Comparison of ENCODE assay signal across 1 cellular context in genomic region chr18:22257022-22257543, GRCh38.
TF ChIP-seq lines count a peak whose summit lies in the region.

No MANE protein-coding gene starts in this region.

TF ChIP-seq in K562, 482 proteins besides CTCF, POLR2A, EP300 and RAD21 (continued from another document and continues in another):
- TF ChIP-seq ZNF407 (IDR thresholded peaks at IDR 0.05; ENCODE audit: low read depth) (no peak), BACH1 (tag; IDR thresholded peaks at IDR 0.05) (no peak; the same call in 1 of the 2 replicates), ZNF354B (CRISPR knock-in tag; IDR thresholded peaks at IDR 0.05) (no peak), CBX1 (IDR thresholded peaks at IDR 0.05; ENCODE audit: low read depth) (no peak), ZNF668 (CRISPR knock-in tag; IDR thresholded peaks at IDR 0.05) (no peak), NKRF (IDR thresholded peaks at IDR 0.05; ENCODE audit: borderline replicate concordance) (no peak), ZNF766 (CRISPR knock-in tag; conservative IDR thresholded peaks at IDR 0.05) (no peak), ZNF41 (CRISPR knock-in tag; conservative IDR thresholded peaks at IDR 0.05) (0 out of 2 replicates have a peak, but pooled peaks have one; percentile 2), DMBX1 (CRISPR knock-in tag; IDR thresholded peaks at IDR 0.05; ENCODE audit: borderline replicate concordance) (peak; percentile 60; the same call in 1 of the 2 replicates), KLF13 (tag; IDR thresholded peaks at IDR 0.05; ENCODE audit: borderline replicate concordance, low read depth) (no peak), ZKSCAN8 (CRISPR knock-in tag; IDR thresholded peaks at IDR 0.05) (peak; percentile 38; the same call in 1 of the 2 replicates), EWSR1 (IDR thresholded peaks at IDR 0.05; ENCODE audit: borderline replicate concordance, low read depth, partially characterized antibody) (no peak), RBFOX2 (IDR thresholded peaks at IDR 0.05; ENCODE audit: low read depth, low read length) (no peak), HDAC8 (tag; IDR thresholded peaks at IDR 0.05) (0 out of 2 replicates have a peak, but pooled peaks have one; percentile 74), POLR2H (tag; IDR thresholded peaks at IDR 0.05; ENCODE audit: low read depth) (0 out of 2 replicates have a peak, but pooled peaks have one; percentile 39), ZNF212 (CRISPR knock-in tag; IDR thresholded peaks at IDR 0.05) (no peak), CEBPG (CRISPR knock-in tag; IDR thresholded peaks at IDR 0.05) (peak; percentile 80), CEBPG (tag; conservative IDR thresholded peaks at IDR 0.05 in 1 of 2, IDR thresholded peaks at IDR 0.05 in 1 of 2) (peak; percentile 87 to 97), CTBP1 (IDR thresholded peaks at IDR 0.05; ENCODE audit: borderline replicate concordance) (no peak), BRD4 (IDR thresholded peaks at IDR 0.05) (no peak), THRA (IDR thresholded peaks at IDR 0.05) (no peak), HOXB6 (CRISPR knock-in tag; IDR thresholded peaks at IDR 0.05; ENCODE audit: borderline replicate concordance) (no peak), ZNF165 (CRISPR knock-in tag; IDR thresholded peaks at IDR 0.05; ENCODE audit: borderline replicate concordance) (peak; percentile 8; the same call in 1 of the 2 replicates), KHSRP (IDR thresholded peaks at IDR 0.05) (no peak), BRD9 (IDR thresholded peaks at IDR 0.05; ENCODE audit: low read depth, partially characterized antibody) (no peak), TSHZ1 (CRISPR knock-in tag; IDR thresholded peaks at IDR 0.05) (peak; percentile 44; the same call in 1 of the 2 replicates), HOMEZ (CRISPR knock-in tag; IDR thresholded peaks at IDR 0.05) (no peak), SRF (CRISPR knock-in tag; IDR thresholded peaks at IDR 0.05) (0 out of 4 replicates have a peak, but pooled peaks of 1 of the 2 experiments have one; percentile 18), KAT8 (IDR thresholded peaks at IDR 0.05; ENCODE audit: low read depth) (no peak), ZNF589 (CRISPR knock-in tag; IDR thresholded peaks at IDR 0.05; ENCODE audit: low read depth) (peak; percentile 76; the same call in 1 of the 2 replicates), NR2C2 (CRISPR knock-in tag; IDR thresholded peaks at IDR 0.05) (no peak), NR2C2 (tag; IDR thresholded peaks at IDR 0.05) (peak; percentile 25; the same call in 1 of the 2 replicates), TRIM24 (IDR thresholded peaks at IDR 0.05) (peak; percentile 86 to 87; a peak in 2 of 4 replicates), ZNF76 (CRISPR knock-in tag; IDR thresholded peaks at IDR 0.05; ENCODE audit: borderline replicate concordance) (0 out of 2 replicates have a peak, but pooled peaks have one; percentile 6), ETV1 (tag; conservative IDR thresholded peaks at IDR 0.05; ENCODE audit: low read depth) (no peak; the same call in 1 of the 2 replicates), ADNP (tag; IDR thresholded peaks at IDR 0.05) (no peak), ILF3 (IDR thresholded peaks at IDR 0.05; ENCODE audit: borderline replicate concordance) (no peak), ZNF175 (CRISPR knock-in tag; IDR thresholded peaks at IDR 0.05; ENCODE audit: low read depth) (peak; percentile 91), TFAP4 (CRISPR knock-in tag; IDR thresholded peaks at IDR 0.05; ENCODE audit: borderline replicate concordance) (no peak), ZNF23 (CRISPR knock-in tag; IDR thresholded peaks at IDR 0.05) (no peak), CREB5 (CRISPR knock-in tag; IDR thresholded peaks at IDR 0.05) (no peak), PTBP1 (IDR thresholded peaks at IDR 0.05; ENCODE audit: low read depth, low read length) (no peak), CHCHD3 (CRISPR knock-in tag; IDR thresholded peaks at IDR 0.05) (no peak), ATF7 (IDR thresholded peaks at IDR 0.05) (peak; percentile 48; the same call in 1 of the 2 replicates), THAP7 (CRISPR knock-in tag; IDR thresholded peaks at IDR 0.05) (no peak), TAF7 (tag; IDR thresholded peaks at IDR 0.05) (0 out of 2 replicates have a peak, but pooled peaks have one; percentile 20)
